Comparison of ENCODE assay signal across 8 cellular contexts in the genomic region with DNA sequence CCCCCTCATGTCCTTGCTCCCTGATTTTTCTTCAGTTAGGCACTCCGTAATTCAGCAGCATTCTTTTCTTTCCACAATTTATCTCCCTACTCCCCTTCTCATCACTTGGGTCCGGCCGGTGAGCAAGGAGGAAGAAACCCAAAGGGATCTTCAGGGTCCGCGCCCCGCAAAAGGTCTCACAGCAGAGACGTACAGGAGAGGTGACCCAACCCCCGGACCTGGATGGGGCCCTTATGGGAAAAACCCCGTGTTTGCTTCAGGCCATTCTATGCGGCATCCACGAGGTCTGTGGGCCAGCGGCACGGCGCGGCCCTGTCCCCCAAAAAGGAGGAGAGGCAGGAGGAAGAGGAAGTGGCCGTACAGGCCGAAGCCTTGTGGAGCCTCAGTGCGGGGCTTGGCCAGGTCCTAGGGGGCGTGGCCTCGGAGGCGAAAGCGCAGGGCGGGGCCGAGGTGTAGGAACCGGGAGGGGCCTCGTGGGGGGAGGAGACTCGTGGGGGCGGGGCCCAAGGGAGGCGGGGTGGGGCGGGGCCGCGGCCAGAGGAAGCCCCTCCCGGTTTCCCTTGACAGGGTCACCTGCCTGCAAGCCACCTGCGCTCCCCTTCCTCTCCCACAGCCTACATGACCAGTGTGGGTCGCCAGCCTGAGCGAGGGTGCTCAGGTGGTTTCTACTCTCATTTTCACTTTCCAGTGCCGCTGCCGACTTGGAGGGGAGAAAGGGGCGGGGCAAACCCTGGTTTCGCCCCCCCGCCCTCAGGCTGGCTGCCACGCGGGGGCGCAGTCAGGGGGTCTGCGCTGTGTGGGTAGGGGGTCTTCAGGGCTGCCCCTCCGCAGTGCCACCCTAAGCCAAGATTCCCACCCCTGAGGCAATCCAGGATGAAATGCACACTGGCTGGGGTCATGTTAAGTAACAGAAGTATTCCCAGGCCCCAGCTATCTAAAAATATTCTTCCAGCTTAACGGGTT.
DNase-seq lines count a peak whose midpoint lies in the region; ATAC-seq and TF ChIP-seq lines count a peak whose summit lies in the region.

No MANE protein-coding gene starts in this region.

- DNase-seq in Daoy (ENCODE audit: low read depth) (peak; percentile 92), SK-N-SH (peak; percentile 97), Right ventricle myocardium inferior (ENCODE audit: missing footprints) (peak; percentile 98), ovary (peak; percentile 96 to 98 (median 97)), thyroid gland (peak; percentile 93 to 95)
- peak; percentile 9 for DNase-seq in Jurkat, Clone E6-1 (ENCODE audit: low read depth, low spot score)

- peak overlapping the region; percentile 84 for H3K27ac Mint-ChIP-seq in activated naive CD8-positive, alpha-beta T cell

- H3K4me1 ChIP-seq in SK-N-SH (ENCODE audit: control insufficient read depth in 1 of 2, insufficient read depth in 2 of 2, low read depth in 1 of 2, low read length in 1 of 2) (peaks cover 0 to 8% of the 10 kb centered on the region in 2 experiments; a peak in 2 of 4 replicates), ovary (ENCODE audit: insufficient read depth) (peaks cover 1% of the 10 kb centered on the region), thyroid gland (peaks cover 3 to 4% of the 10 kb centered on the region in 2 donors)

- ATAC-seq in GM21619 (IDR thresholded peaks at IDR 0.05; ENCODE audit: unreplicated experiment): peak; percentile 95
- peak; percentile 100 for ATAC-seq in Right ventricle myocardium inferior

- H3K27me3 Mint-ChIP-seq in activated naive CD8-positive, alpha-beta T cell: peaks cover 2% of the 10 kb centered on the region

- CTCF ChIA-PET in SK-N-SH (lab: Yijun Ruan, JAX): interaction anchor here (1.0 to 1.5 kb wide), 2 partner anchors 9 to 23 kb away, joined by 3 to 4 read pairs; no protein-coding TSS in a partner anchor

- peak overlapping the region; percentile 76 for H3K4me2 ChIP-seq in SK-N-SH

- POLR2A ChIA-PET in SK-N-SH (lab: Yijun Ruan, JAX): interaction anchor here (1.0 kb wide), 1 partner anchor 69 kb away, joined by 3 read pairs; no protein-coding TSS in a partner anchor

- no peaks in the 10 kb centered on the region for H4K20me1 ChIP-seq in SK-N-SH (ENCODE audit: insufficient read depth)

- peak; percentile 23 for TF ChIP-seq RAD21 in SK-N-SH (IDR thresholded peaks at IDR 0.05; ENCODE audit: low read length)

- H3K36me3 ChIP-seq in SK-N-SH (replicated peaks in 1 of 2; ENCODE audit: control insufficient read depth in 1 of 2, insufficient read depth in 2 of 2, low read length in 1 of 2): no peaks in the 10 kb centered on the region
- H3K36me3 ChIP-seq in ovary: no peaks in the 10 kb centered on the region
- H3K36me3 ChIP-seq in thyroid gland: no peaks in the 10 kb centered on the region

- H3K27me3 ChIP-seq in SK-N-SH (ENCODE audit: insufficient read depth): no peaks in the 10 kb centered on the region
- no peaks in the 10 kb centered on the region for H3K27me3 ChIP-seq in ovary
- H3K27me3 ChIP-seq in thyroid gland: no peaks in the 10 kb centered on the region

- no peaks in the 10 kb centered on the region for H3K79me2 ChIP-seq in SK-N-SH (ENCODE audit: insufficient read depth)

- H2AFZ ChIP-seq in SK-N-SH (ENCODE audit: low read depth): peak overlapping the region; percentile 99

- no peaks in the 10 kb centered on the region for H3K9me2 ChIP-seq in SK-N-SH

- TF ChIP-seq EP300 in SK-N-SH (IDR thresholded peaks at IDR 0.05; ENCODE audit: borderline replicate concordance in 1 of 2, low read depth in 1 of 2, low read length in 1 of 2) (no peak), ovary (IDR thresholded peaks at IDR 0.05) (no peak)

- H3K4me1 Mint-ChIP-seq in activated naive CD8-positive, alpha-beta T cell (ENCODE audit: low read depth): peaks cover 11% of the 10 kb centered on the region

- TF ChIP-seq POLR2A in ovary (IDR thresholded peaks at IDR 0.05) (peak; percentile 65), thyroid gland (IDR thresholded peaks at IDR 0.05) (peak in 1 of 2 donors; percentile 81)

- intact Hi-C loops in Right ventricle myocardium inferior (cut with DNase I): loop anchor here (5.0 to 10.0 kb wide), 3 partner anchors 68 to 222 kb away; partner anchors contain the start of genes USP34 and XPO1
- intact Hi-C loops in ovary (cut with DNase I): loop anchor here in 1 of 4 donors (5.0 kb wide), 1 partner anchor 157 kb away; the partner anchor contains the start of gene XPO1
- intact Hi-C loops in thyroid gland (cut with DNase I): no loop called here

- peak overlapping the region; percentile 65 for H3K9ac ChIP-seq in SK-N-SH

- WGBS in SK-N-SH (ENCODE audit: low lambda C conversion rate): 22% methylated on average over 24 of the region's 47 CpGs
- 2 to 3% (median 3%) methylated on average over 46 to 47 of the region's 47 CpGs for WGBS in ovary, 3 donors
- WGBS in thyroid gland, 2 donors: 10% methylated on average over 24 to 27 of the region's 47 CpGs

- H3K9me3 ChIP-seq in SK-N-SH: no peaks in the 10 kb centered on the region
- no peaks in the 10 kb centered on the region for H3K9me3 ChIP-seq in ovary
- H3K9me3 ChIP-seq in thyroid gland: no peaks in the 10 kb centered on the region

- no peaks in the 10 kb centered on the region for H3K9me3 Mint-ChIP-seq in activated naive CD8-positive, alpha-beta T cell (ENCODE audit: low read depth)

- H3F3A ChIP-seq in SK-N-SH (replicated peaks; ENCODE audit: insufficient read depth): no peaks in the 10 kb centered on the region

- H3K27ac ChIP-seq in SK-N-SH (ENCODE audit: low read depth in 2 of 2, low read length in 1 of 2) (peak overlapping the region in 1 of 2 experiments; percentile 72; a peak in 2 of 4 replicates), ovary (peak overlapping the region; percentile 5 to 69), thyroid gland (peak overlapping the region; percentile 78 to 88 (median 81))

- TF ChIP-seq CTCF in SK-N-SH (IDR thresholded peaks at IDR 0.05) (peak; percentile 74), ovary (IDR thresholded peaks at IDR 0.05) (peak in 2 of 3 donors; percentile 27 to 67), thyroid gland (IDR thresholded peaks at IDR 0.05) (peak in 5 of 6 experiments; percentile 25 to 66 (median 53))

- H3K4me3 ChIP-seq in Jurkat, Clone E6-1 (ENCODE audit: low read length): peak overlapping the region; percentile 58
- H3K4me3 ChIP-seq in SK-N-SH (ENCODE audit: low read depth in 2 of 2, low read length in 1 of 2) (peak overlapping the region; percentile 78 to 86), ovary (peak overlapping the region; percentile 77), thyroid gland (replicated peaks in 1 of 3) (peak overlapping the region; percentile 46 to 99 (median 63))

- no peaks in the 10 kb centered on the region for H3K36me3 Mint-ChIP-seq in activated naive CD8-positive, alpha-beta T cell

- H3K4me3 Mint-ChIP-seq in activated naive CD8-positive, alpha-beta T cell: peak overlapping the region; percentile 90

TF ChIP-seq in SK-N-SH, 30 proteins besides CTCF, POLR2A, EP300 and RAD21:
- TF ChIP-seq JUND (IDR thresholded peaks at IDR 0.05): no peak
- TF ChIP-seq RCOR1 (IDR thresholded peaks at IDR 0.05; ENCODE audit: low read length): no peak
- TF ChIP-seq RFX5 (IDR thresholded peaks at IDR 0.05; ENCODE audit: low read length): no peak
- peak; percentile 53 for TF ChIP-seq ELF1 (IDR thresholded peaks at IDR 0.05)
- TF ChIP-seq, protein P1, sequence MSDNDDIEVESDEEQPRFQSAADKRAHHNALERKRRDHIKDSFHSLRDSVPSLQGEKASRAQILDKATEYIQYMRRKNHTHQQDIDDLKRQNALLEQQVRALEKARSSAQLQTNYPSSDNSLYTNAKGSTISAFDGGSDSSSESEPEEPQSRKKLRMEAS (IDR thresholded peaks at IDR 0.05; ENCODE audit: low read depth): peak; percentile 62
- TF ChIP-seq GABPA (IDR thresholded peaks at IDR 0.05; ENCODE audit: low read depth): peak; percentile 49
- TF ChIP-seq, protein P2, sequence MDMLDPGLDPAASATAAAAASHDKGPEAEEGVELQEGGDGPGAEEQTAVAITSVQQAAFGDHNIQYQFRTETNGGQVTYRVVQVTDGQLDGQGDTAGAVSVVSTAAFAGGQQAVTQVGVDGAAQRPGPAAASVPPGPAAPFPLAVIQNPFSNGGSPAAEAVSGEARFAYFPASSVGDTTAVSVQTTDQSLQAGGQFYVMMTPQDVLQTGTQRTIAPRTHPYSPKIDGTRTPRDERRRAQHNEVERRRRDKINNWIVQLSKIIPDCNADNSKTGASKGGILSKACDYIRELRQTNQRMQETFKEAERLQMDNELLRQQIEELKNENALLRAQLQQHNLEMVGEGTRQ (IDR thresholded peaks at IDR 0.05; ENCODE audit: borderline replicate concordance, low read depth, low read length): no peak
- TF ChIP-seq POLR2AphosphoS5 (IDR thresholded peaks at IDR 0.05; ENCODE audit: low read depth, low read length): peak; percentile 87
- 0 out of 2 replicates have a peak, but pooled peaks have one; percentile 36 for TF ChIP-seq SIN3A (IDR thresholded peaks at IDR 0.05; ENCODE audit: borderline replicate concordance, low read depth, low read length)
- peak; percentile 25; the same call in 1 of the 2 replicates for TF ChIP-seq SMC3 (IDR thresholded peaks at IDR 0.05; ENCODE audit: low read depth, low read length)
- peak; percentile 67 for TF ChIP-seq TAF1 (IDR thresholded peaks at IDR 0.05; ENCODE audit: borderline replicate concordance, low read depth, low read length)
- peak; percentile 9 for TF ChIP-seq CHD2 (IDR thresholded peaks at IDR 0.05; ENCODE audit: low read length, partially characterized antibody)
- no peak for TF ChIP-seq NRF1 (IDR thresholded peaks at IDR 0.05; ENCODE audit: low read depth, low read length)
- TF ChIP-seq, protein P3, sequence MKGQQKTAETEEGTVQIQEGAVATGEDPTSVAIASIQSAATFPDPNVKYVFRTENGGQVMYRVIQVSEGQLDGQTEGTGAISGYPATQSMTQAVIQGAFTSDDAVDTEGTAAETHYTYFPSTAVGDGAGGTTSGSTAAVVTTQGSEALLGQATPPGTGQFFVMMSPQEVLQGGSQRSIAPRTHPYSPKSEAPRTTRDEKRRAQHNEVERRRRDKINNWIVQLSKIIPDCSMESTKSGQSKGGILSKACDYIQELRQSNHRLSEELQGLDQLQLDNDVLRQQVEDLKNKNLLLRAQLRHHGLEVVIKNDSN (IDR thresholded peaks at IDR 0.05; ENCODE audit: borderline replicate concordance, low read depth): no peak
- peak; percentile 43 for TF ChIP-seq MXI1 (IDR thresholded peaks at IDR 0.05; ENCODE audit: low read depth, low read length)

Comparison
In these comparisons a context has a peak if more than half of its experiments do, and no peak if none do; other contexts are left out.
1. DNase-seq: peak in every context shown above with its lines; median percentile 98 in Right ventricle myocardium inferior; 97 in SK-N-SH; 97 in ovary; 94 in thyroid gland; 92 in Daoy; 9 in Jurkat, Clone E6-1.